Comparison of ENCODE assay signal across 8 cellular contexts in the genomic region with DNA sequence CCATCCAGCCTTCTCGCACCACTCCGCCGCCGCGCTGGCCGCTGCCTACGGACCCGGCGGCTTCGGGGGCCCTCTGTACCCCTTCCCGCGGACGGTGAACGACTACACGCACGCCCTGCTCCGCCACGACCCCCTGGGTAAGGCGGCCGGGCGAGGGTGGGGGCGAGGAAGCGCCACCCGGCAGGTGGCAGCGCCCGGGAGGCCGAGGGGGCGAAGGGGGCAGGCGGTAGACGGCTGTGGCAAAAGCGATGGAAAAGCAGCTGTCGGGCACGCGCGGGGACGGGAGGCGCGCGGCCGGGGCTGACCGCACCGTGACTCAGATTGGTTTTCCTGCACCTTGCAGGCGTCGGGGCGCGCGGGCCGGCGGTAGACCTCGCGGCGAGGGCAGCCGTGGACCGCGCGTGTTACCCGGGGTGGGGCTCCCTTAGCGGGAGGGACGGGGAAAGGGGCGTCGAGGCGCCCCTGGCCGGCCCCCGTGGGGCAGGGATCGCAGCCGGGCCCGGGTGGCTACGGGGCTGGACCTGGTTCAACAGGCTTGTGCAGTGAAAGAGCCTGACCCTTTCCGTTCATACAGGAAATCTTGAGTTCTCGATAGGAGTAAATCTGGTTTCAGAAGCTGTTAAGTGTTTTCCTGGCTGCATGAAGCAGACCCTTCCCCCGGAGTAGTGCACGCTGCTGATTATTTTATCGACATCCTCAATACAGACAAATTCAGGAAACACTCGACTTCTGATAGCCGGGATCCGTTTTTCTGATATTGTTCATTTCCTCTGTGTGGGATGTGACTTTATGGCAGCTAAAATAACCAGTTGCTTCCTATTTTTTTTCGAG. TPM values are rescaled to one million over a fixed set of nuclear protein-coding genes. Genes with fewer than 3 reads are reported as not detected.
A peak's percentile ranks its signal among the peaks of the same experiment; 100 is the strongest.
DNase-seq lines count a peak whose midpoint lies in the region; ATAC-seq and TF ChIP-seq lines count a peak whose summit lies in the region.

No MANE protein-coding gene starts in this region.

- POLR2A ChIA-PET in IMR-90 (lab: Charles Lee; ENCODE audit: unreplicated experiment) = interaction anchor here (0.6 kb wide), 1 partner anchor 157 kb away, joined by 3 read pairs; no protein-coding TSS in a partner anchor

- DNase-seq in GM10266 (ENCODE audit: extremely low spot score) (peak; percentile 55), IMR-90 (peak; percentile 69), WERI-Rb-1 (no peak), mammary epithelial cell (peak; percentile 56), kidney tubule cell (ENCODE audit: low spot score) (peak; percentile 54), NCI-H226 (no peak)
- DNase-seq in stimulated activated CD4-positive, alpha-beta T cell treated with anti-CD3 and anti-CD28 coated beads, Interleukin-1b, Interleukin-23, amount 100 ng/mL, for 4 hours (ENCODE audit: low read depth in 2 of 2) = peak; percentile 33 to 44

- TF ChIP-seq CTCF in GM10266 (IDR thresholded peaks at IDR 0.05; ENCODE audit: control insufficient read depth, insufficient read depth, low read depth, missing control alignments) (no peak), IMR-90 (conservative IDR thresholded peaks at IDR 0.05; ENCODE audit: low read depth, low read length) (no peak), WERI-Rb-1 (IDR thresholded peaks at IDR 0.05; ENCODE audit: low read depth, low read length) (no peak), mammary epithelial cell (conservative IDR thresholded peaks at IDR 0.05 in 1 of 2, IDR thresholded peaks at IDR 0.05 in 1 of 2; ENCODE audit: extremely low read depth in 1 of 2, insufficient read depth in 1 of 2, low read depth in 1 of 2, low read length in 2 of 2) (no peak)

- H3K27ac ChIP-seq in IMR-90 (ENCODE audit: insufficient read depth, low read length) = peak overlapping the region; percentile 82
- peak overlapping the region; percentile 37 for H3K27ac ChIP-seq in WERI-Rb-1
- H3K27ac ChIP-seq in mammary epithelial cell (ENCODE audit: insufficient read depth, low read depth, low read length) = no peak overlapping the region

- TF ChIP-seq POLR2A in IMR-90 (IDR thresholded peaks at IDR 0.05; ENCODE audit: low read depth, low read length) = no peak

- in situ Hi-C loops in IMR-90 (cut with MboI; ENCODE audit: low sequenced_read_pairs) (no loop called here), mammary epithelial cell (cut with MboI; ENCODE audit: low sequenced_read_pairs in 2 of 2) (no loop called here)

- CTCF ChIA-PET in IMR-90 (lab: Yijun Ruan, JAX) (interaction anchor here (0.6 to 1.2 kb wide), 4 partner anchors 9 to 153 kb away, joined by 3 to 4 read pairs (median 3); no protein-coding TSS in a partner anchor), mammary epithelial cell (lab: Charles Lee; ENCODE audit: low non-redundant PET) (no interaction called here)

- H2AFZ ChIP-seq in IMR-90 (replicated peaks; ENCODE audit: low read length, poor library complexity) (peak overlapping the region; percentile 94), mammary epithelial cell (ENCODE audit: low read depth, low read length) (peak overlapping the region; percentile 93)

- peak overlapping the region; percentile 42; the same call in 1 of the 2 replicates for H4K5ac ChIP-seq in IMR-90 (ENCODE audit: low read depth, low read length)

- peak overlapping the region; percentile 73 for H3K4ac ChIP-seq in IMR-90 (ENCODE audit: low read depth, low read length)

- no peaks in the 10 kb centered on the region for H3K79me2 ChIP-seq in mammary epithelial cell (ENCODE audit: insufficient read depth, low read length)

- 0 out of 2 replicates have a peak, but pooled peaks cover 5% of the 10 kb centered on the region for H3K9me1 ChIP-seq in IMR-90 (ENCODE audit: insufficient read depth, low read length)

- ATAC-seq in IMR-90 (ENCODE audit: low read depth) (peak; percentile 30), HG03196 (IDR thresholded peaks at IDR 0.05; ENCODE audit: unreplicated experiment) (no peak)

- H3K4me3 ChIP-seq in IMR-90 (ENCODE audit: insufficient read depth, low read depth, low read length) = peak overlapping the region; percentile 95
- H3K4me3 ChIP-seq in WERI-Rb-1 (ENCODE audit: low read depth, low read length) = peak overlapping the region; percentile 12; the same call in 1 of the 2 replicates
- H3K4me3 ChIP-seq in mammary epithelial cell (replicated peaks in 1 of 3; ENCODE audit: insufficient read depth in 1 of 3, low read depth in 2 of 3, low read length in 3 of 3) = peak overlapping the region; percentile 26 to 45 (median 35)

- peak overlapping the region; percentile 91 for H3K23ac ChIP-seq in IMR-90 (ENCODE audit: low read depth, low read length)

- peaks cover 8% of the 10 kb centered on the region; the same call in 1 of the 2 replicates for H3K9me3 ChIP-seq in IMR-90 (ENCODE audit: control insufficient read depth, insufficient read depth, low read length)
- peaks cover 8% of the 10 kb centered on the region for H3K9me3 ChIP-seq in WERI-Rb-1 (ENCODE audit: severe bottlenecking)
- H3K9me3 ChIP-seq in mammary epithelial cell (replicated peaks; ENCODE audit: insufficient read depth, low read length) = no peaks in the 10 kb centered on the region

- TF ChIP-seq RAD21 in IMR-90 (IDR thresholded peaks at IDR 0.05; ENCODE audit: low read length) = no peak

- H2BK15ac ChIP-seq in IMR-90 (ENCODE audit: low read depth, low read length) = no peak overlapping the region

- peaks cover 9% of the 10 kb centered on the region for H3K36me3 ChIP-seq in IMR-90 (ENCODE audit: control insufficient read depth, insufficient read depth, low read length)
- H3K36me3 ChIP-seq in WERI-Rb-1 = peaks cover 6% of the 10 kb centered on the region; the same call in 1 of the 2 replicates
- H3K36me3 ChIP-seq in mammary epithelial cell (ENCODE audit: insufficient read depth, low read length) = no peaks in the 10 kb centered on the region

- peaks cover 20 to 41% of the 10 kb centered on the region in 2 experiments; a peak in 3 of 4 replicates for H3K79me1 ChIP-seq in IMR-90 (ENCODE audit: low read depth in 1 of 2, low read length in 2 of 2)

- H3K9ac ChIP-seq in IMR-90 (ENCODE audit: low read depth, low read length) = peak overlapping the region; percentile 79
- no peak overlapping the region for H3K9ac ChIP-seq in mammary epithelial cell (ENCODE audit: insufficient read depth, low read length)

- 0% methylated on average over 36 of the region's 77 CpGs; no CpG with 5 or more reads in 1 of the 2 experiments for WGBS in IMR-90 (ENCODE audit: extremely low coverage in 2 of 2, insufficient read length in 1 of 2), 2 experiments
- WGBS in mammary epithelial cell (ENCODE audit: low coverage, missing lambda C conversion rate) = 75% methylated on average over 8 of the region's 77 CpGs

- H3K56ac ChIP-seq in IMR-90 (ENCODE audit: extremely low read depth, insufficient read depth, low read length) = peak overlapping the region; percentile 51; the same call in 1 of the 2 replicates

- dilution Hi-C loops in IMR-90 (cut with HindIII; ENCODE audit: low sequenced_read_pairs, unreplicated experiment) (no loop called here), mammary epithelial cell (cut with HindIII; ENCODE audit: low sequenced_read_pairs) (no loop called here)

- peak overlapping the region; percentile 63; the same call in 1 of the 2 replicates for H2AK5ac ChIP-seq in IMR-90 (ENCODE audit: low read depth, low read length)

- H3K18ac ChIP-seq in IMR-90 (ENCODE audit: low read depth, low read length) = peak overlapping the region; percentile 25; the same call in 1 of the 2 replicates

- peak overlapping the region; percentile 94 for H2AK9ac ChIP-seq in IMR-90 (replicated peaks; ENCODE audit: low read depth, low read length, poor library complexity)

- no peak overlapping the region for H2BK20ac ChIP-seq in IMR-90 (ENCODE audit: low read depth, low read length)

- H3K27me3 ChIP-seq in IMR-90 (ENCODE audit: control insufficient read depth, insufficient read depth, low read length) (no peaks in the 10 kb centered on the region), WERI-Rb-1 (ENCODE audit: insufficient read depth, low read depth, severe bottlenecking) (no peaks in the 10 kb centered on the region), mammary epithelial cell (ENCODE audit: insufficient read depth, low read length) (peaks cover 11% of the 10 kb centered on the region)

- H3K4me1 ChIP-seq in IMR-90 (ENCODE audit: control insufficient read depth, insufficient read depth, low read length) (peaks cover 12% of the 10 kb centered on the region), mammary epithelial cell (ENCODE audit: insufficient read depth, low read length) (peaks cover 6% of the 10 kb centered on the region)

- H2BK120ac ChIP-seq in IMR-90 (ENCODE audit: low read depth, low read length) = peak overlapping the region; percentile 56

- H4K20me1 ChIP-seq in IMR-90 (ENCODE audit: insufficient read depth, low read length) = 0 out of 2 replicates have a peak, but pooled peaks cover 3% of the 10 kb centered on the region
- H4K20me1 ChIP-seq in mammary epithelial cell (ENCODE audit: insufficient read depth, low read length) = no peaks in the 10 kb centered on the region

- peak overlapping the region; percentile 62 to 66; a peak in 2 of 4 replicates for H4K8ac ChIP-seq in IMR-90 (ENCODE audit: low read depth in 2 of 2, low read length in 2 of 2)

- intact Hi-C loops in IMR-90 (cut with micrococcal nuclease) = loop anchor here (5.0 kb wide), 1 partner anchor 132 kb away; no protein-coding TSS in a partner anchor
- intact Hi-C loops in mammary epithelial cell (cut with micrococcal nuclease) = no loop called here

- peak overlapping the region; percentile 63 for H2BK5ac ChIP-seq in IMR-90 (ENCODE audit: low read depth, low read length, poor library complexity, severe bottlenecking)

- H3K4me2 ChIP-seq in IMR-90 (ENCODE audit: low read depth, low read length) = peak overlapping the region; percentile 94
- H3K4me2 ChIP-seq in mammary epithelial cell (ENCODE audit: insufficient read depth, low read depth, low read length) = peak overlapping the region; percentile 71

- H4K91ac ChIP-seq in IMR-90 (ENCODE audit: insufficient read depth, low read depth, low read length) = peak overlapping the region; percentile 18; the same call in 1 of the 2 replicates

- H3K14ac ChIP-seq in IMR-90 (replicated peaks; ENCODE audit: low read depth, low read length) = peak overlapping the region; percentile 71

- BruUV-seq in IMR-90 (replicated peaks; lab: Mats Ljungman, UMichigan) (no TSS peak), mammary epithelial cell (replicated peaks; lab: Mats Ljungman, UMichigan) (no TSS peak)

TF ChIP-seq in IMR-90, 13 proteins besides CTCF, POLR2A, EP300 and RAD21 (continues in another document):
- no peak for TF ChIP-seq NFE2L2 (IDR thresholded peaks at IDR 0.05; ENCODE audit: low read depth, low read length)

RNA-seq across cellular contexts. Expression of gene HHEX, which starts 0.7 kb away (rescaled TPM):
- total RNA-seq in IMR-90 (2012; rRNA removed) (2.3 and 4.4 TPM in 2 replicates), mammary epithelial cell (under 1 TPM; 0.28 to 0.33 TPM)
- polyA plus RNA-seq in IMR-90 (2012; rRNA removed) (6.2 and 7.7 TPM in 2 replicates), mammary epithelial cell (0.16 TPM)
- polyA plus RNA-seq in IMR-90 (2012; cell fraction: cytosol; rRNA removed) = 4.1 and 7.1 TPM in 2 replicates
- 10.6 and 10.9 TPM in 2 replicates for polyA plus RNA-seq in IMR-90 (2012; cell fraction: nucleus; rRNA removed; ENCODE audit: low replicate concordance)
- polyA minus RNA-seq in mammary epithelial cell = not detected

Comparison
In these comparisons a context has a peak if more than half of its experiments do, and no peak if none do; other contexts are left out.
1. DNase-seq: peak in GM10266 (single experiment), IMR-90 (single experiment), mammary epithelial cell (single experiment), kidney tubule cell (single experiment) and stimulated activated CD4-positive, alpha-beta T cell treated with anti-CD3 and anti-CD28 coated beads, Interleukin-1b, Interleukin-23, amount 100 ng/mL, for 4 hours (2 of 2); none in WERI-Rb-1 (single experiment) and NCI-H226 (single experiment).
2. H3K4me3 ChIP-seq: peak in every context shown above with its lines; median percentile 95 in IMR-90; 35 in mammary epithelial cell; 12 in WERI-Rb-1.